In the genomic region with DNA sequence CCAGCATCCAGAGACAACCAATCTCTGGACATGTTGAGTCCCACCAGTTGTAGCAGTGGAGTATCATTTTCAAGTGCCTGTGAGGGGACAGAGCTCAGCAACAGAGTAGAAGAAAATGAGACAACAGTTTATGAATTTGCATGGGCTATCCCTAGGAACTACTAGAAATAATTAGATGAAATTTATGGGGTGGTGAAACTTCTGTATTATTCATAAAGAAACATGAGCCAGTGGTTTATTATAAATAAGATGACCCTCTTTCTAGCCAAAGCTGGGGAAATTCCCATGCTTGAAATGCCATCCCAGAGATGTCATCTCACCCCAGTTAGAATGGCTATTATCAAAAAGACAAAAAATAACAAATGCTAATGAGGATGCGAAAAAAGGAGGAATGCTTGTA, we compare ENCODE assay signal across 21 cellular contexts. TPM values are rescaled to one million over a fixed set of nuclear protein-coding genes. Genes with fewer than 3 reads are reported as not detected.
"Had no signal": no experiment of that assay in that cellular context is flagged by ENCODE, and none has a peak within 500 bp of the region (broad histone marks: within the 10 kb centered on the region; RNA-seq: fewer than 3 reads in every experiment).

No MANE protein-coding gene starts in this region.

- H3K4me1 Mint-ChIP-seq: activated CD4-positive, alpha-beta memory T cell treated with anti-CD3 and anti-CD28 coated beads, Interleukin-2, amount 10 ng/mL, durations not matched to agents 7 days and 5 days; activated CD4-positive, alpha-beta T cell treated with anti-CD3 and anti-CD28 coated beads, Interleukin-2, amount 10 ng/mL, durations not matched to agents 24 days and 14 days; nephron progenitor cell; stimulated activated naive CD8-positive, alpha-beta T cell treated with anti-CD3 and anti-CD28 coated beads, Interleukin-15, amount 100 ng/mL, for 72 hours had no signal

- H3K27me3 Mint-ChIP-seq: activated CD4-positive, alpha-beta memory T cell treated with anti-CD3 and anti-CD28 coated beads, Interleukin-2, amount 10 ng/mL, durations not matched to agents 7 days and 5 days; activated CD4-positive, alpha-beta T cell treated with anti-CD3 and anti-CD28 coated beads, Interleukin-2, amount 10 ng/mL, durations not matched to agents 24 days and 14 days; dendritic cell treated with granulocyte-macrophage colony-stimulating factor and Interleukin-4, amounts not matched to agents 40 ng/mL and 50 ng/mL, for 4 days; memory B cell; stimulated activated naive CD8-positive, alpha-beta T cell treated with anti-CD3 and anti-CD28 coated beads, Interleukin-15, amount 100 ng/mL, for 72 hours had no signal

- H3K9me3 Mint-ChIP-seq: activated CD4-positive, alpha-beta memory T cell treated with anti-CD3 and anti-CD28 coated beads, Interleukin-2, amount 10 ng/mL, durations not matched to agents 7 days and 5 days; activated CD4-positive, alpha-beta T cell treated with anti-CD3 and anti-CD28 coated beads, Interleukin-2, amount 10 ng/mL, durations not matched to agents 24 days and 14 days; dendritic cell treated with granulocyte-macrophage colony-stimulating factor and Interleukin-4, amounts not matched to agents 40 ng/mL and 50 ng/mL, for 4 days; memory B cell; nephron progenitor cell; stimulated activated naive CD8-positive, alpha-beta T cell treated with anti-CD3 and anti-CD28 coated beads, Interleukin-15, amount 100 ng/mL, for 72 hours had no signal

- DNase-seq: activated CD4-positive, alpha-beta memory T cell treated with anti-CD3 and anti-CD28 coated beads, Interleukin-2, amount 10 ng/mL, durations not matched to agents 7 days and 5 days; activated CD4-positive, alpha-beta T cell treated with anti-CD3 and anti-CD28 coated beads, Interleukin-2, amount 10 ng/mL, durations not matched to agents 24 days and 14 days; activated effector memory CD4-positive, alpha-beta T cell treated with anti-CD3 and anti-CD28 coated beads, Interleukin-2, amount 50 U/mL, for 16 hours; activated naive CD4-positive, alpha-beta T cell treated with anti-CD3 and anti-CD28 coated beads, Interleukin-2, amount 50 U/mL, for 16 hours; aorta; brain microvascular endothelial cell; caudate nucleus; effector CD4-positive, alpha-beta T cell; gastrocnemius medialis; hippocampal formation; kidney glomerular epithelial cell; nephron progenitor cell; pancreas; psoas muscle; stimulated activated CD4-positive, alpha-beta T cell treated with anti-CD3 and anti-CD28 coated beads, Interleukin-1b, Interleukin-23, amount 100 ng/mL, for 48 hours; stimulated activated naive CD8-positive, alpha-beta T cell treated with anti-CD3 and anti-CD28 coated beads, Interleukin-15, amount 100 ng/mL, for 72 hours; T-helper 2 cell; tibial artery had no signal

- ATAC-seq: gastrocnemius medialis; pancreas; psoas muscle; stimulated activated naive CD8-positive, alpha-beta T cell treated with anti-CD3 and anti-CD28 coated beads, Interleukin-15, amount 100 ng/mL, for 72 hours had no signal

- H3K36me3 Mint-ChIP-seq: memory B cell had no signal

- H3K4me3 Mint-ChIP-seq: activated CD4-positive, alpha-beta memory T cell treated with anti-CD3 and anti-CD28 coated beads, Interleukin-2, amount 10 ng/mL, durations not matched to agents 7 days and 5 days; activated CD4-positive, alpha-beta T cell treated with anti-CD3 and anti-CD28 coated beads, Interleukin-2, amount 10 ng/mL, durations not matched to agents 24 days and 14 days; dendritic cell treated with granulocyte-macrophage colony-stimulating factor and Interleukin-4, amounts not matched to agents 40 ng/mL and 50 ng/mL, for 4 days; memory B cell; nephron progenitor cell; stimulated activated naive CD8-positive, alpha-beta T cell treated with anti-CD3 and anti-CD28 coated beads, Interleukin-15, amount 100 ng/mL, for 72 hours had no signal

- H3K27ac Mint-ChIP-seq: activated CD4-positive, alpha-beta memory T cell treated with anti-CD3 and anti-CD28 coated beads, Interleukin-2, amount 10 ng/mL, durations not matched to agents 7 days and 5 days; activated CD4-positive, alpha-beta T cell treated with anti-CD3 and anti-CD28 coated beads, Interleukin-2, amount 10 ng/mL, durations not matched to agents 24 days and 14 days; dendritic cell treated with granulocyte-macrophage colony-stimulating factor and Interleukin-4, amounts not matched to agents 40 ng/mL and 50 ng/mL, for 4 days; memory B cell; nephron progenitor cell; stimulated activated naive CD8-positive, alpha-beta T cell treated with anti-CD3 and anti-CD28 coated beads, Interleukin-15, amount 100 ng/mL, for 72 hours had no signal

RNA-seq across cellular contexts. Expression of gene ITGB8, which starts 55.1 kb away (rescaled TPM):
- total RNA-seq: activated CD4-positive, alpha-beta memory T cell treated with anti-CD3 and anti-CD28 coated beads, Interleukin-2, amount 10 ng/mL, durations not matched to agents 7 days and 5 days; activated CD4-positive, alpha-beta T cell treated with anti-CD3 and anti-CD28 coated beads, Interleukin-2, amount 10 ng/mL, durations not matched to agents 24 days and 14 days had no signal

RNA-seq across cellular contexts. Expression of gene MACC1, which starts 58.5 kb away (rescaled TPM):
- total RNA-seq: activated CD4-positive, alpha-beta T cell treated with anti-CD3 and anti-CD28 coated beads, Interleukin-2, amount 10 ng/mL, durations not matched to agents 24 days and 14 days; gastrocnemius medialis; skeletal muscle tissue had no signal
